In the genomic region with DNA sequence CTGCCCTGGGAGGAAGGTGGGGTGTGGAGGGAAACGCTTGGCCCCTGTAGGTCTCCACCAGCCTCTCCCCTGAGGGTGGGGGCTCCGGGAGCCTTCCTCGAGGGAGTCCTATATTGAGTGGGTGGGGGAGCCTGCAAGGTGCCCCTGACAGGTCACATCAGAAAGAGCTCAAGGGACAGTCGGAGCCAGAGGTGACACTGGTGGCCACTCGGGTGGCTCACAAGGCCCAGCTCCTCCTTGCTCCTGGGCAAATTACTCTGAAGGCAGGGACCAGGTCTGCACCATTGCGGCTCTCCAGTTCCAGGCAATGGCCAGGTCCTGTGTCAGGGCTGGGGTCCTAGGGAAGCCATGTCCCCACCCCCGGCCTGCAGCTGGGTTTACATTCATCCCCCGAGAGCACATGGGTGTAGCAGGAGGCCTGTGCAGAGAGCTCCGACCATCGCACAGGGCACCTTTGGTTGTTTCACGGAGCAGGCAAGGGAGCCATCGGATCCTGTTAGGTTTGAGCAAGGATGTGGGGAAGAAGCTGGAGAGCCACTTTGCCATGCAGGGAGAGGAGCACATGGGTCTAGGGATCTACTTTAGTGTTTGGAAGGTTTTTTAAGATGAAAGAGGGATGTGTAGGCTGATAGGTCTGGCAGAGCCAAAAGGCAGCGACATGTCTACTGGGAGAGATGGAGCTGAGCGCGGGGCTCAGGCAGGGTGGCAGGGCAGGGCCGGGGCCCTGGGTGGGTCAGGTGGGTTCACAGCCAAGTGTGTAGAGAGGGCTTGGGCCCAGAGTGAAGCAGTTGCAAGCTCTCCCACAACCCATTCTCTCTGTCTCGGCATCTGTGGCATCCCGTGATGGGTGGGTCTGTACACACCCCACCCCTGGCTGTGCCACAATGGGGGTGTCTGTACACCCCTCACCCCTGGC, we compare ENCODE assay signal across 1 cellular context.
A peak's percentile ranks its signal among the peaks of the same experiment; 100 is the strongest.
TF ChIP-seq lines count a peak whose summit lies in the region.

No MANE protein-coding gene starts in this region.

TF ChIP-seq in HepG2, 621 proteins besides CTCF, POLR2A, EP300 and RAD21 (continued from another document):
- TF ChIP-seq, protein P1, sequence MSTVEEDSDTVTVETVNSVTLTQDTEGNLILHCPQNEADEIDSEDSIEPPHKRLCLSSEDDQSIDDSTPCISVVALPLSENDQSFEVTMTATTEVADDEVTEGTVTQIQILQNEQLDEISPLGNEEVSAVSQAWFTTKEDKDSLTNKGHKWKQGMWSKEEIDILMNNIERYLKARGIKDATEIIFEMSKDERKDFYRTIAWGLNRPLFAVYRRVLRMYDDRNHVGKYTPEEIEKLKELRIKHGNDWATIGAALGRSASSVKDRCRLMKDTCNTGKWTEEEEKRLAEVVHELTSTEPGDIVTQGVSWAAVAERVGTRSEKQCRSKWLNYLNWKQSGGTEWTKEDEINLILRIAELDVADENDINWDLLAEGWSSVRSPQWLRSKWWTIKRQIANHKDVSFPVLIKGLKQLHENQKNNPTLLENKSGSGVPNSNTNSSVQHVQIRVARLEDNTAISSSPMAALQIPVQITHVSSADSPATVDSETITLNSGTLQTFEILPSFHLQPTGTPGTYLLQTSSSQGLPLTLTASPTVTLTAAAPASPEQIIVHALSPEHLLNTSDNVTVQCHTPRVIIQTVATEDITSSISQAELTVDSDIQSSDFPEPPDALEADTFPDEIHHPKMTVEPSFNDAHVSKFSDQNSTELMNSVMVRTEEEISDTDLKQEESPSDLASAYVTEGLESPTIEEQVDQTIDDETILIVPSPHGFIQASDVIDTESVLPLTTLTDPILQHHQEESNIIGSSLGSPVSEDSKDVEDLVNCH (CRISPR knock-in tag; IDR thresholded peaks at IDR 0.05) = peak; percentile 59; the same call in 1 of the 2 replicates
- TF ChIP-seq, protein P2, sequence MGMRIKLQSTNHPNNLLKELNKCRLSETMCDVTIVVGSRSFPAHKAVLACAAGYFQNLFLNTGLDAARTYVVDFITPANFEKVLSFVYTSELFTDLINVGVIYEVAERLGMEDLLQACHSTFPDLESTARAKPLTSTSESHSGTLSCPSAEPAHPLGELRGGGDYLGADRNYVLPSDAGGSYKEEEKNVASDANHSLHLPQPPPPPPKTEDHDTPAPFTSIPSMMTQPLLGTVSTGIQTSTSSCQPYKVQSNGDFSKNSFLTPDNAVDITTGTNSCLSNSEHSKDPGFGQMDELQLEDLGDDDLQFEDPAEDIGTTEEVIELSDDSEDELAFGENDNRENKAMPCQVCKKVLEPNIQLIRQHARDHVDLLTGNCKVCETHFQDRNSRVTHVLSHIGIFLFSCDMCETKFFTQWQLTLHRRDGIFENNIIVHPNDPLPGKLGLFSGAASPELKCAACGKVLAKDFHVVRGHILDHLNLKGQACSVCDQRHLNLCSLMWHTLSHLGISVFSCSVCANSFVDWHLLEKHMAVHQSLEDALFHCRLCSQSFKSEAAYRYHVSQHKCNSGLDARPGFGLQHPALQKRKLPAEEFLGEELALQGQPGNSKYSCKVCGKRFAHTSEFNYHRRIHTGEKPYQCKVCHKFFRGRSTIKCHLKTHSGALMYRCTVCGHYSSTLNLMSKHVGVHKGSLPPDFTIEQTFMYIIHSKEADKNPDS (CRISPR knock-in tag; IDR thresholded peaks at IDR 0.05) = 0 out of 2 replicates have a peak, but pooled peaks have one; percentile 15
